13 cellular contexts compared by ENCODE assay signal in genomic region chr4:89868999-89869589, GRCh38. TPM values are rescaled to one million over a fixed set of nuclear protein-coding genes. Genes with fewer than 3 reads are reported as not detected.
DNase-seq lines count a peak whose midpoint lies in the region; ATAC-seq, FAIRE-seq and TF ChIP-seq lines count a peak whose summit lies in the region.
"Had no signal": no experiment of that assay in that cellular context is flagged by ENCODE, and none has a peak within 500 bp of the region (broad histone marks: within the 10 kb centered on the region; RNA-seq: fewer than 3 reads in every experiment).

No MANE protein-coding gene starts in this region.

- no peaks in the 10 kb centered on the region for H3F3A ChIP-seq in neural progenitor cell (ENCODE audit: low read depth)

- no peak overlapping the region for H3K4me3 Mint-ChIP-seq in neural progenitor cell
- no peak overlapping the region for H3K4me3 Mint-ChIP-seq in activated T-helper 17 cell treated with anti-CD3 and anti-CD28 coated beads, Interleukin-2, amount 50 U/mL, for 72 hours
- H3K4me3 Mint-ChIP-seq: activated B cell treated with CpG ODN at 0.5 μM for 24 hours had no signal

- H3K9ac ChIP-seq in neural progenitor cell: no peak overlapping the region

- no peaks in the 10 kb centered on the region for H3K27me3 ChIP-seq in neural progenitor cell

- no peaks in the 10 kb centered on the region for H3K9me3 ChIP-seq in neural progenitor cell (ENCODE audit: low read depth)

- H3K9me3 Mint-ChIP-seq in neural progenitor cell: peaks cover 16% of the 10 kb centered on the region
- H3K9me3 Mint-ChIP-seq in activated T-helper 17 cell treated with anti-CD3 and anti-CD28 coated beads, Interleukin-2, amount 50 U/mL, for 72 hours: no peaks in the 10 kb centered on the region

- no peak overlapping the region for H3K4me3 ChIP-seq in neural progenitor cell
- H3K4me3 ChIP-seq: GM12878 had no signal

- no peaks in the 10 kb centered on the region for H3K36me3 Mint-ChIP-seq in neural progenitor cell
- no peaks in the 10 kb centered on the region for H3K36me3 Mint-ChIP-seq in activated T-helper 17 cell treated with anti-CD3 and anti-CD28 coated beads, Interleukin-2, amount 50 U/mL, for 72 hours (ENCODE audit: low read depth)

- DNase-seq in D721Med (ENCODE audit: insufficient read length, low spot score) (no peak), M059J (ENCODE audit: low read depth) (peak; percentile 1), dedifferentiated amniotic fluid mesenchymal stem cell (ENCODE audit: extremely low spot score) (peak; percentile 49), neural progenitor cell (ENCODE audit: low spot score) (no peak), NCI-H524 (lab: John Stamatoyannopoulos, UW) (no peak)
- DNase-seq: activated B cell treated with CpG ODN at 0.5 μM for 24 hours, amniotic stem cell, islet precursor cell had no signal

- no peak overlapping the region for H3K27ac Mint-ChIP-seq in neural progenitor cell
- no peak overlapping the region for H3K27ac Mint-ChIP-seq in activated T-helper 17 cell treated with anti-CD3 and anti-CD28 coated beads, Interleukin-2, amount 50 U/mL, for 72 hours
- H3K27ac Mint-ChIP-seq: activated B cell treated with CpG ODN at 0.5 μM for 24 hours had no signal

- no peak for FAIRE-seq in D721Med (lab: Jason Lieb, UNC)
- FAIRE-seq: GM12878, urothelium cell line had no signal

- H2AFZ ChIP-seq in neural progenitor cell (replicated peaks): no peak overlapping the region

- TF ChIP-seq CTCF in D721Med (IDR thresholded peaks at IDR 0.05; ENCODE audit: insufficient read depth, missing control alignments): peak; percentile 38
- TF ChIP-seq CTCF in neural progenitor cell (IDR thresholded peaks at IDR 0.05): peak; percentile 56

- H3K27me3 Mint-ChIP-seq in neural progenitor cell (ENCODE audit: insufficient read depth, low read depth): no peaks in the 10 kb centered on the region
- H3K27me3 Mint-ChIP-seq in activated T-helper 17 cell treated with anti-CD3 and anti-CD28 coated beads, Interleukin-2, amount 50 U/mL, for 72 hours: peaks cover 6% of the 10 kb centered on the region
- H3K27me3 Mint-ChIP-seq: activated B cell treated with CpG ODN at 0.5 μM for 24 hours had no signal

- H3K4me2 ChIP-seq in neural progenitor cell: no peak overlapping the region

- no peak overlapping the region for H3K27ac ChIP-seq in neural progenitor cell

- ATAC-seq in GM21576 (IDR thresholded peaks at IDR 0.05; ENCODE audit: unreplicated experiment) (no peak), HG02571 (IDR thresholded peaks at IDR 0.05; ENCODE audit: unreplicated experiment) (no peak)
- no peak for ATAC-seq in activated T-helper 17 cell treated with anti-CD3 and anti-CD28 coated beads, Interleukin-2, amount 50 U/mL, for 72 hours (replicated peaks)
- ATAC-seq: GM12878 had no signal

- H3K79me2 ChIP-seq in neural progenitor cell (ENCODE audit: low read depth): no peaks in the 10 kb centered on the region

- H3K4me1 Mint-ChIP-seq in neural progenitor cell: peaks cover 13% of the 10 kb centered on the region
- no peaks in the 10 kb centered on the region for H3K4me1 Mint-ChIP-seq in activated T-helper 17 cell treated with anti-CD3 and anti-CD28 coated beads, Interleukin-2, amount 50 U/mL, for 72 hours
- H3K4me1 Mint-ChIP-seq: activated B cell treated with CpG ODN at 0.5 μM for 24 hours had no signal

- H4K20me1 ChIP-seq in neural progenitor cell (ENCODE audit: low read depth): no peaks in the 10 kb centered on the region

- no peaks in the 10 kb centered on the region for H3K36me3 ChIP-seq in neural progenitor cell

- H3K4me1 ChIP-seq in neural progenitor cell: no peaks in the 10 kb centered on the region

RNA-seq across cellular contexts. Expression of gene MMRN1, which starts 25.6 kb away (rescaled TPM):
- not detected in 2 replicates for total RNA-seq in M059J (2014; rRNA removed; shearing (Covaris generic))
- 0.37 TPM in 2 replicates for total RNA-seq in neural progenitor cell (ENCODE audit: low replicate concordance)
- under 1 TPM; 0.17 to 0.37 TPM for total RNA-seq in activated T-helper 17 cell treated with anti-CD3 and anti-CD28 coated beads, Interleukin-2, amount 50 U/mL, for 72 hours

RNA-seq across cellular contexts. Expression of gene SNCA, which starts 32.1 kb away (rescaled TPM):
- 6.8 and 8.3 TPM in 2 replicates for total RNA-seq in M059J (2014; rRNA removed; shearing (Covaris generic))
- total RNA-seq in neural progenitor cell (ENCODE audit: low replicate concordance): 5.6 and 11.0 TPM in 2 replicates
- total RNA-seq in activated T-helper 17 cell treated with anti-CD3 and anti-CD28 coated beads, Interleukin-2, amount 50 U/mL, for 72 hours: under 1 TPM; 0.85 to 0.93 TPM
- total RNA-seq: GM12878 had no signal

Comparison
In these comparisons a context has a peak if more than half of its experiments do, and no peak if none do; other contexts are left out.
1. DNase-seq: peak in M059J (single experiment) and dedifferentiated amniotic fluid mesenchymal stem cell (single experiment); none in D721Med (single experiment), neural progenitor cell (single experiment) and NCI-H524 (0 of 2).